ENCODE assay signal across 13 cellular contexts in genomic region chr9:91427873-91428272, GRCh38. TPM values are rescaled to one million over a fixed set of nuclear protein-coding genes. Genes with fewer than 3 reads are reported as not detected.
DNase-seq lines count a peak whose midpoint lies in the region; ATAC-seq and TF ChIP-seq lines count a peak whose summit lies in the region.
"Had no signal": no experiment of that assay in that cellular context is flagged by ENCODE, and none has a peak within 500 bp of the region (broad histone marks: within the 10 kb centered on the region; RNA-seq: fewer than 3 reads in every experiment).

No MANE protein-coding gene starts in this region.

- no peak overlapping the region for H2AFZ ChIP-seq in SK-N-SH (ENCODE audit: low read depth)

- 84% methylated on average over 2 of the region's 2 CpGs for whole genome bisulfite sequencing in SK-N-SH (ENCODE audit: low lambda C conversion rate)

- no peaks in the 10 kb centered on the region for H3K27me3 ChIP-seq in SK-N-SH (ENCODE audit: insufficient read depth)
- no peaks in the 10 kb centered on the region for H3K27me3 ChIP-seq in subcutaneous abdominal adipose tissue (ENCODE audit: control insufficient read depth in 5 of 5, insufficient read depth in 4 of 5, low read length in 5 of 5)
- H3K27me3 ChIP-seq: SJSA1, tibial artery had no signal

- H3K4me2 ChIP-seq in SK-N-SH: no peak overlapping the region

- peaks cover 0 to 6% of the 10 kb centered on the region in 2 experiments; a peak in 1 of 4 replicates for H3K4me1 ChIP-seq in SK-N-SH (ENCODE audit: control insufficient read depth in 1 of 2, insufficient read depth in 2 of 2, low read depth in 1 of 2, low read length in 1 of 2)
- peaks cover under 1 to 40% (median 14%) of the 10 kb centered on the region in 5 donors for H3K4me1 ChIP-seq in subcutaneous abdominal adipose tissue (ENCODE audit: control insufficient read depth in 5 of 5, insufficient read depth in 5 of 5, low read length in 5 of 5)

- DNase-seq in SK-N-SH (no peak), RKO (ENCODE audit: low spot score) (peak; percentile 25), fibroblast of mammary gland (ENCODE audit: low read depth) (peak; percentile 82), NCI-H82 treated with DMSO at 0.1 percent for 48 hours (lab: John Stamatoyannopoulos, UW; ENCODE audit: unreplicated experiment) (no peak), DMS 273 (lab: John Stamatoyannopoulos, UW; ENCODE audit: unreplicated experiment) (no peak)
- no peak for DNase-seq in activated naive CD4-positive, alpha-beta T cell (lab: John Stamatoyannopoulos, UW)
- DNase-seq: activated CD4-positive, alpha-beta T cell treated with anti-CD3 and anti-CD28 coated beads for 4 hours; effector memory CD4-positive, alpha-beta T cell; immature natural killer cell; tibial artery had no signal

- H3K27ac ChIP-seq in SK-N-SH (ENCODE audit: low read depth in 2 of 2, low read length in 1 of 2) (no peak overlapping the region), subcutaneous abdominal adipose tissue (ENCODE audit: low read depth, low read length) (peak overlapping the region; percentile 94)
- H3K27ac ChIP-seq: SJSA1, tibial artery had no signal

- no peaks in the 10 kb centered on the region; the same call in 1 of the 2 replicates for H4K20me1 ChIP-seq in SK-N-SH (ENCODE audit: insufficient read depth)

- TF ChIP-seq CTCF in SK-N-SH (IDR thresholded peaks at IDR 0.05) (no peak), fibroblast of mammary gland (conservative IDR thresholded peaks at IDR 0.05; ENCODE audit: control insufficient read depth, insufficient read depth, low read depth, low read length) (no peak)

- POLR2A ChIA-PET in SK-N-SH (lab: Yijun Ruan, JAX): no interaction called here

- H3K9me2 ChIP-seq in SK-N-SH: no peaks in the 10 kb centered on the region

- ATAC-seq in SK-N-SH treated with all-trans-retinoic acid at 6 μM for 48 hours: no peak

- H3K9ac ChIP-seq in SK-N-SH (no peak overlapping the region), subcutaneous abdominal adipose tissue (ENCODE audit: low read length in 5 of 5) (peak overlapping the region in 1 of 5 donors; percentile 76)

- no peak overlapping the region for H3K4me3 ChIP-seq in SK-N-SH (ENCODE audit: low read depth in 2 of 2, low read length in 1 of 2)
- no peak overlapping the region for H3K4me3 ChIP-seq in fibroblast of mammary gland (ENCODE audit: control insufficient read depth, low read depth, low read length)
- no peak overlapping the region for H3K4me3 ChIP-seq in subcutaneous abdominal adipose tissue (ENCODE audit: low read depth in 1 of 5, low read length in 5 of 5)
- H3K4me3 ChIP-seq: SJSA1, tibial artery had no signal

- peaks cover 3% of the 10 kb centered on the region; the same call in 1 of the 2 replicates for H3K79me2 ChIP-seq in SK-N-SH (ENCODE audit: insufficient read depth)

- H3F3A ChIP-seq in SK-N-SH (replicated peaks; ENCODE audit: insufficient read depth): peaks cover 5% of the 10 kb centered on the region

- H3K36me3 ChIP-seq in SK-N-SH (replicated peaks in 1 of 2; ENCODE audit: control insufficient read depth in 1 of 2, insufficient read depth in 2 of 2, low read length in 1 of 2) (no peaks in the 10 kb centered on the region), subcutaneous abdominal adipose tissue (ENCODE audit: control insufficient read depth in 5 of 5, insufficient read depth in 5 of 5, low read length in 5 of 5) (no peaks in the 10 kb centered on the region)
- H3K36me3 ChIP-seq: tibial artery had no signal

- CTCF ChIA-PET in SK-N-SH (lab: Yijun Ruan, JAX): interaction anchor here (2.1 to 3.0 kb wide), 2 partner anchors 390 to 513 kb away, joined by 7 to 16 read pairs; no protein-coding TSS in a partner anchor

- no peak for TF ChIP-seq EP300 in SK-N-SH (IDR thresholded peaks at IDR 0.05; ENCODE audit: borderline replicate concordance in 1 of 2, low read depth in 1 of 2, low read length in 1 of 2)

- H3K9me3 ChIP-seq in SK-N-SH: no peaks in the 10 kb centered on the region
- no peaks in the 10 kb centered on the region for H3K9me3 ChIP-seq in subcutaneous abdominal adipose tissue (ENCODE audit: control insufficient read depth in 5 of 5, low read length in 5 of 5)
- H3K9me3 ChIP-seq: SJSA1, tibial artery had no signal

- no peak for TF ChIP-seq RAD21 in SK-N-SH (IDR thresholded peaks at IDR 0.05; ENCODE audit: low read length)

TF ChIP-seq in SK-N-SH, 30 proteins besides CTCF, POLR2A, EP300 and RAD21:
- TF ChIP-seq FOSL2 (IDR thresholded peaks at IDR 0.05; ENCODE audit: borderline replicate concordance, low read depth) (peak; percentile 24; the same call in 1 of the 2 replicates), FOXJ3 (CRISPR knock-in tag; IDR thresholded peaks at IDR 0.05) (no peak)

TF ChIP-seq in SK-N-SH treated with all-trans-retinoic acid at 6 μM for 48 hours, 23 proteins besides CTCF, POLR2A, EP300 and RAD21:
- TF ChIP-seq ZNF8 (CRISPR knock-in tag; IDR thresholded peaks at IDR 0.05): no peak
- no peak for TF ChIP-seq SNAI2 (CRISPR knock-in tag; IDR thresholded peaks at IDR 0.05)
- TF ChIP-seq, protein P1, sequence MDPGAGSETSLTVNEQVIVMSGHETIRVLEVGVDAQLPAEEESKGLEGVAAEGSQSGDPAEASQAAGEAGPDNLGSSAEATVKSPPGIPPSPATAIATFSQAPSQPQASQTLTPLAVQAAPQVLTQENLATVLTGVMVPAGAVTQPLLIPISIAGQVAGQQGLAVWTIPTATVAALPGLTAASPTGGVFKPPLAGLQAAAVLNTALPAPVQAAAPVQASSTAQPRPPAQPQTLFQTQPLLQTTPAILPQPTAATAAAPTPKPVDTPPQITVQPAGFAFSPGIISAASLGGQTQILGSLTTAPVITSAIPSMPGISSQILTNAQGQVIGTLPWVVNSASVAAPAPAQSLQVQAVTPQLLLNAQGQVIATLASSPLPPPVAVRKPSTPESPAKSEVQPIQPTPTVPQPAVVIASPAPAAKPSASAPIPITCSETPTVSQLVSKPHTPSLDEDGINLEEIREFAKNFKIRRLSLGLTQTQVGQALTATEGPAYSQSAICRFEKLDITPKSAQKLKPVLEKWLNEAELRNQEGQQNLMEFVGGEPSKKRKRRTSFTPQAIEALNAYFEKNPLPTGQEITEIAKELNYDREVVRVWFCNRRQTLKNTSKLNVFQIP (CRISPR knock-in tag; IDR thresholded peaks at IDR 0.05; ENCODE audit: borderline replicate concordance, low read depth): no peak
- no peak for TF ChIP-seq TOX (CRISPR knock-in tag; IDR thresholded peaks at IDR 0.05; ENCODE audit: borderline replicate concordance)
- TF ChIP-seq BACH2 (CRISPR knock-in tag; IDR thresholded peaks at IDR 0.05; ENCODE audit: borderline replicate concordance): no peak
- TF ChIP-seq ISL1 (CRISPR knock-in tag; IDR thresholded peaks at IDR 0.05): no peak
- TF ChIP-seq TSHZ2 (CRISPR knock-in tag; IDR thresholded peaks at IDR 0.05): no peak
- no peak for TF ChIP-seq ZNF565 (CRISPR knock-in tag; conservative IDR thresholded peaks at IDR 0.05; ENCODE audit: low read depth)
- no peak for TF ChIP-seq CSRNP3 (CRISPR knock-in tag; IDR thresholded peaks at IDR 0.05)
- no peak for TF ChIP-seq ZFP30 (CRISPR knock-in tag; IDR thresholded peaks at IDR 0.05)
- no peak for TF ChIP-seq ZFP3 (CRISPR knock-in tag; IDR thresholded peaks at IDR 0.05)

RNA-seq across cellular contexts. Expression of gene NFIL3, which starts 4.2 kb away (rescaled TPM):
- polyA plus RNA-seq in SK-N-SH (2012; rRNA removed): 6.8 and 9.3 TPM in 2 replicates
- 10.7 and 15.8 TPM in 2 replicates for polyA plus RNA-seq in SK-N-SH (2012; cell fraction: cytosol; rRNA removed)
- 6.0 and 15.3 TPM in 2 replicates for polyA plus RNA-seq in SK-N-SH (2012; cell fraction: nucleus; rRNA removed)

Comparison
In these comparisons a context has a peak if more than half of its experiments do, and no peak if none do; other contexts are left out.
1. DNase-seq: peak in RKO (single experiment) and fibroblast of mammary gland (single experiment); none in SK-N-SH (single experiment), NCI-H82 treated with DMSO at 0.1 percent for 48 hours (single experiment), DMS 273 (single experiment) and activated naive CD4-positive, alpha-beta T cell (0 of 4).